In genomic region chr2:141871913-141872634, GRCh38 we compare ENCODE assay signal across 30 cellular contexts.
"Had no signal": no experiment of that assay in that cellular context is flagged by ENCODE, and none has a peak within 500 bp of the region (broad histone marks: within the 10 kb centered on the region; RNA-seq: fewer than 3 reads in every experiment).

No MANE protein-coding gene starts in this region.

- H3K4me3 ChIP-seq: adrenal gland, SK-N-MC had no signal

- H3K27ac ChIP-seq: adrenal gland, SK-N-MC, VCaP had no signal

- H3K27ac Mint-ChIP-seq: activated CD4-positive, alpha-beta memory T cell treated with anti-CD3 and anti-CD28 coated beads, Interleukin-2, amount 10 ng/mL, durations not matched to agents 7 days and 5 days; activated CD4-positive, alpha-beta T cell treated with anti-CD3 and anti-CD28 coated beads for 36 hours; activated naive CD4-positive, alpha-beta T cell treated with anti-CD3 and anti-CD28 coated beads for 36 hours; activated naive CD8-positive, alpha-beta T cell treated with anti-CD3 and anti-CD28 coated beads, Interleukin-2, amount 10 ng/mL, durations not matched to agents 7 days and 5 days; activated T-helper 17 cell treated with anti-CD3 and anti-CD28 coated beads, Interleukin-2, amount 50 U/mL, for 72 hours; T-cell had no signal

- H3K36me3 Mint-ChIP-seq: activated naive CD8-positive, alpha-beta T cell treated with anti-CD3 and anti-CD28 coated beads, Interleukin-2, amount 10 ng/mL, durations not matched to agents 7 days and 5 days; T-cell had no signal

- FAIRE-seq: colon had no signal

- H3K36me3 ChIP-seq: adrenal gland had no signal

- H3K9me3 ChIP-seq: adrenal gland had no signal

- H3K27me3 ChIP-seq: adrenal gland had no signal

- ATAC-seq: activated CD4-positive, alpha-beta T cell treated with anti-CD3 and anti-CD28 coated beads for 36 hours; activated T-helper 17 cell treated with anti-CD3 and anti-CD28 coated beads, Interleukin-2, amount 50 U/mL, for 72 hours; Panc1; Right ventricle myocardium inferior; T-cell had no signal

- H3K4me1 Mint-ChIP-seq: activated CD4-positive, alpha-beta memory T cell treated with anti-CD3 and anti-CD28 coated beads, Interleukin-2, amount 10 ng/mL, durations not matched to agents 7 days and 5 days; activated CD4-positive, alpha-beta T cell treated with anti-CD3 and anti-CD28 coated beads for 36 hours; activated naive CD8-positive, alpha-beta T cell treated with anti-CD3 and anti-CD28 coated beads, Interleukin-2, amount 10 ng/mL, durations not matched to agents 7 days and 5 days; activated T-helper 17 cell treated with anti-CD3 and anti-CD28 coated beads, Interleukin-2, amount 50 U/mL, for 72 hours; T-cell had no signal

- H3K4me3 Mint-ChIP-seq: activated CD4-positive, alpha-beta memory T cell treated with anti-CD3 and anti-CD28 coated beads, Interleukin-2, amount 10 ng/mL, durations not matched to agents 7 days and 5 days; activated CD4-positive, alpha-beta T cell treated with anti-CD3 and anti-CD28 coated beads for 36 hours; activated naive CD4-positive, alpha-beta T cell treated with anti-CD3 and anti-CD28 coated beads for 36 hours; activated naive CD8-positive, alpha-beta T cell treated with anti-CD3 and anti-CD28 coated beads, Interleukin-2, amount 10 ng/mL, durations not matched to agents 7 days and 5 days; activated T-helper 17 cell treated with anti-CD3 and anti-CD28 coated beads, Interleukin-2, amount 50 U/mL, for 72 hours; T-cell had no signal

- H3K4me1 ChIP-seq: adrenal gland had no signal

- H3K27me3 Mint-ChIP-seq: activated CD4-positive, alpha-beta memory T cell treated with anti-CD3 and anti-CD28 coated beads, Interleukin-2, amount 10 ng/mL, durations not matched to agents 7 days and 5 days; activated CD4-positive, alpha-beta T cell treated with anti-CD3 and anti-CD28 coated beads for 36 hours; activated naive CD8-positive, alpha-beta T cell treated with anti-CD3 and anti-CD28 coated beads, Interleukin-2, amount 10 ng/mL, durations not matched to agents 7 days and 5 days; activated T-helper 17 cell treated with anti-CD3 and anti-CD28 coated beads, Interleukin-2, amount 50 U/mL, for 72 hours; T-cell had no signal

- DNase-seq: activated CD4-positive, alpha-beta memory T cell treated with anti-CD3 and anti-CD28 coated beads, Interleukin-2, amount 10 ng/mL, durations not matched to agents 7 days and 5 days; activated CD4-positive, alpha-beta T cell treated with anti-CD3 and anti-CD28 coated beads for 36 hours; activated CD4-positive, alpha-beta T cell treated with anti-CD3 and anti-CD28 coated beads, Interleukin-2, amount 50 U/mL, for 1 hour; activated gamma-delta T cell; activated naive CD4-positive, alpha-beta T cell treated with anti-CD3 and anti-CD28 coated beads for 36 hours; activated naive CD8-positive, alpha-beta T cell treated with anti-CD3 and anti-CD28 coated beads, Interleukin-2, amount 10 ng/mL, durations not matched to agents 7 days and 5 days; activated T-cell treated with anti-CD3 and anti-CD28 coated beads for 4 hours; activated T-cell treated with anti-CD3 and anti-CD28 coated beads, Interleukin-2, amount 50 U/mL, for 48 hours; adrenal gland; anterior cingulate cortex; cerebellar nuclear complex; NCI-H1048; NCI-H146; NCI-H1930; NCI-H2171; NCI-H2227 treated with DMSO at 0.1 percent for 48 hours; NCI-H446 treated with DMSO at 0.1 percent for 48 hours; NCI-H526; NCI-H774; OCI-M1; RPMI8226; T-cell; T-helper 2 cell; T1000 had no signal
